ENCODE assay signal across 1 cellular context in genomic region chr1:18653375-18653774, GRCh38.
TF ChIP-seq lines count a peak whose summit lies in the region.

No MANE protein-coding gene starts in this region.

TF ChIP-seq in HEK293, 187 proteins besides CTCF, POLR2A, EP300 and RAD21:
- TF ChIP-seq REST (tag by site-specific recombination; IDR thresholded peaks at IDR 0.05) (peak; percentile 86), ZSCAN16 (tag by site-specific recombination; IDR thresholded peaks at IDR 0.05) (no peak)
